17 cellular contexts compared by ENCODE assay signal in the genomic region with DNA sequence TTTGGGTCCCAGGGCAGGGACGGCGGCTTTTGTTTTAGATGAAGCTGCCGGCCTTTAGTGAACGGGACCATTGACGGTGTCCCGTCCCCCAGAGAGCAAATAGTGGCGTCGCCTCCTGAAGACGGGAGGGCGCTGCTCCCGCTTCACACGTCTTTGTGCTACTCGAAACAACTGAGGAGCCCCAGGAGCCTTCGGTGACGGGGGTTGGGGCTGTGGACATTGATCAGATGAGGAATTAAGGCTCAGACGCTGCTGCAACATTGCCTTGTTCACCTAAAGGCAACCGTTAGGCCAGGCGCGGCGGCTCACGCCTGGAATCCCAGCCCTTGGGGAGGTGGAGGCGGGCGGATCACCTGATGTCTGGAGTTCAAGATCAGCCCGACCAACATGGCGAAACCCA. TPM values are rescaled to one million over a fixed set of nuclear protein-coding genes. Genes with fewer than 3 reads are reported as not detected.
"Had no signal": no experiment of that assay in that cellular context is flagged by ENCODE, and none has a peak within 500 bp of the region (broad histone marks: within the 10 kb centered on the region; RNA-seq: fewer than 3 reads in every experiment).

No MANE protein-coding gene starts in this region.

RNA-seq across cellular contexts. Expression of a gene that starts 0.4 kb away (rescaled TPM):
- total RNA-seq: cerebellum, chondrocyte, colonic mucosa, dermis blood vessel endothelial cell, dermis microvascular lymphatic vessel endothelial cell, endodermal cell, endothelial cell of umbilical vein, epithelial cell of proximal tubule, esophagus mucosa, esophagus muscularis mucosa, esophagus squamous epithelium, fibroblast of lung, fibroblast of villous mesenchyme, foreskin keratinocyte, frontal cortex, gastroesophageal sphincter, glomerular endothelial cell had no signal
- polyA plus RNA-seq: endothelial cell of umbilical vein, fibroblast of lung, foreskin keratinocyte had no signal
